Comparison of ENCODE assay signal across 28 cellular contexts in the genomic region with DNA sequence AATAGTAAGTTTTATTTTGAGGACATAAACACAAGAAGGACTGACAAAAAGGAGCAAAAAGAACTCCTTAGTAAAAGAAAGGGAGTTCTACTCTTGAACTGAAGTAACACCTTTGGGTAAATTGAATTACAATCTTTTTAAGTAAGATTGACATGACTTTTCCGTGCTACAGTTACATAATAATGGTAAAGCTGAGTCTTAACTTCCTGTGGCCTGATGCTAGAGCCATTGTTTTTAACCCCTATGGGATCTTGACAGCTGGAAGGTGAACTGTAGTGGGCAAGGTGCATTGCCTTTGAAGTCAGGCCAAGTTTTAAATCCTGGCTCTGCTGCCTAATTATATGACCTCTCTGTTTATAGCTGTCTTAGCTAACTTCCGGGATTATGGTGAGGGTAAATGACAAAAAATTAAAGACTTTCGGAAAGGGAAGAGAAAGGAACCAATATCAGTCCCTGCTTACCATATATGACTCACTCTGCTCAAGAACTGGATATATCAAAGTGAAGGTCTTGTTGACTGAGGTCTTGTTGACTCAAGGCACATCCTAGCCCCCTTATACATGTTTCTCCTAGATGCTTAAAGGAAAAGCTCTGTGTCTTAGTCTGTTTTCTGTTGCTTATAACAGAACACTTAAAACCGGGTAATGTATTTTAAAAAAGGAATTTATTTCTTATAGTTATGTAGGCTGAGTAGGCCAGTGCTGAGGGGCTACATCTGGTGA. TPM values are rescaled to one million over a fixed set of nuclear protein-coding genes. Genes with fewer than 3 reads are reported as not detected.
DNase-seq lines count a peak whose midpoint lies in the region; ATAC-seq and TF ChIP-seq lines count a peak whose summit lies in the region.
"Had no signal": no experiment of that assay in that cellular context is flagged by ENCODE, and none has a peak within 500 bp of the region (broad histone marks: within the 10 kb centered on the region; RNA-seq: fewer than 3 reads in every experiment).

No MANE protein-coding gene starts in this region.

- no peak for ATAC-seq in activated CD8-positive, alpha-beta T cell treated with anti-CD3 and anti-CD28 coated beads for 36 hours
- no peak for ATAC-seq in activated CD8-positive, alpha-beta T cell treated with anti-CD3 and anti-CD28 coated beads, Interleukin-2, amount 10 ng/mL, durations not matched to agents 7 days and 5 days
- ATAC-seq: A549; effector memory CD8-positive, alpha-beta T cell; gastroesophageal sphincter; left lobe of liver; natural killer cell treated with Interleukin-12 subunit alpha and Interleukin-12 subunit beta and Interleukin-15 and Interleukin-18, amount 100 ng/mL, for 72 hours; right cardiac atrium; SK-N-SH treated with all-trans-retinoic acid at 6 μM for 48 hours had no signal

- intact Hi-C loops in activated CD8-positive, alpha-beta T cell treated with anti-CD3 and anti-CD28 coated beads for 36 hours (cut with micrococcal nuclease): no loop called here

- peaks cover 8% of the 10 kb centered on the region in 2 experiments for H3K4me1 ChIP-seq in neutrophil (ENCODE audit: control insufficient read depth in 1 of 2, insufficient read depth in 1 of 2, low read depth in 1 of 2, low read length in 1 of 2)
- H3K4me1 ChIP-seq: A549, Caco-2, parathyroid adenoma had no signal

- peaks cover 5% of the 10 kb centered on the region for H3K36me3 ChIP-seq in neutrophil

- peaks cover 13% of the 10 kb centered on the region for H3K36me3 Mint-ChIP-seq in activated CD8-positive, alpha-beta T cell treated with anti-CD3 and anti-CD28 coated beads for 36 hours (ENCODE audit: low read depth)
- peaks cover 15% of the 10 kb centered on the region for H3K36me3 Mint-ChIP-seq in activated CD8-positive, alpha-beta T cell treated with anti-CD3 and anti-CD28 coated beads, Interleukin-2, amount 10 ng/mL, durations not matched to agents 7 days and 5 days (ENCODE audit: low read depth)
- peaks cover 3% of the 10 kb centered on the region for H3K36me3 Mint-ChIP-seq in endothelial cell (ENCODE audit: low read depth, unreplicated experiment)

- H3K27me3 ChIP-seq in neutrophil: no peaks in the 10 kb centered on the region
- H3K27me3 ChIP-seq: brain microvascular endothelial cell, gastroesophageal sphincter had no signal

- peak overlapping the region; percentile 4 for H3K27ac Mint-ChIP-seq in activated CD8-positive, alpha-beta T cell treated with anti-CD3 and anti-CD28 coated beads for 36 hours
- H3K27ac Mint-ChIP-seq in activated CD8-positive, alpha-beta T cell treated with anti-CD3 and anti-CD28 coated beads, Interleukin-2, amount 10 ng/mL, durations not matched to agents 7 days and 5 days: no peak overlapping the region
- peak overlapping the region; percentile 22 for H3K27ac Mint-ChIP-seq in endothelial cell (ENCODE audit: unreplicated experiment)
- H3K27ac Mint-ChIP-seq: activated naive CD8-positive, alpha-beta T cell treated with anti-CD3 and anti-CD28 coated beads, Interleukin-2, amount 10 ng/mL, durations not matched to agents 7 days and 5 days; mesothelial cell of epicardium; type B pancreatic cell had no signal

- H3K4me3 ChIP-seq in neutrophil (ENCODE audit: low read depth in 1 of 2, low read length in 1 of 2): no peak overlapping the region
- H3K4me3 ChIP-seq: A549, gastroesophageal sphincter had no signal

- peaks cover 1% of the 10 kb centered on the region for H3K9me3 Mint-ChIP-seq in activated CD8-positive, alpha-beta T cell treated with anti-CD3 and anti-CD28 coated beads for 36 hours
- H3K9me3 Mint-ChIP-seq in activated CD8-positive, alpha-beta T cell treated with anti-CD3 and anti-CD28 coated beads, Interleukin-2, amount 10 ng/mL, durations not matched to agents 7 days and 5 days (ENCODE audit: insufficient read depth): no peaks in the 10 kb centered on the region
- H3K9me3 Mint-ChIP-seq in endothelial cell (ENCODE audit: unreplicated experiment): no peaks in the 10 kb centered on the region
- H3K9me3 Mint-ChIP-seq: effector memory CD8-positive, alpha-beta T cell; natural killer cell treated with Interleukin-12 subunit alpha and Interleukin-12 subunit beta and Interleukin-15 and Interleukin-18, amount 100 ng/mL, for 72 hours; type B pancreatic cell had no signal

- no peak for DNase-seq in activated CD8-positive, alpha-beta T cell treated with anti-CD3 and anti-CD28 coated beads for 36 hours
- DNase-seq in activated CD8-positive, alpha-beta T cell treated with anti-CD3 and anti-CD28 coated beads, Interleukin-2, amount 10 ng/mL, durations not matched to agents 7 days and 5 days: no peak
- DNase-seq in NCI-H69 (lab: John Stamatoyannopoulos, UW) (peak; percentile 41), endothelial cell (ENCODE audit: low spot score) (no peak), cortex of kidney (lab: John Stamatoyannopoulos, UW) (no peak), GM19240 (ENCODE audit: insufficient read length, low spot score) (no peak), occipital lobe (lab: John Stamatoyannopoulos, UW) (no peak)
- DNase-seq: activated CD4-positive, CD25-positive, alpha-beta regulatory T cell; activated CD8-positive, alpha-beta memory T cell treated with anti-CD3 and anti-CD28 coated beads for 24 hours; activated naive CD8-positive, alpha-beta T cell treated with anti-CD3 and anti-CD28 coated beads, Interleukin-2, amount 10 ng/mL, durations not matched to agents 7 days and 5 days; activated T-cell treated with anti-CD3 and anti-CD28 coated beads, Interleukin-2, amount 50 U/mL, for 48 hours; brain microvascular endothelial cell; Caco-2; DMS79 treated with DMSO at 0.1 percent for 48 hours; effector memory CD8-positive, alpha-beta T cell; NCI-H1436; NCI-H2107; NCI-H510A; right cardiac atrium had no signal

- H3K27ac ChIP-seq in neutrophil: peak overlapping the region; percentile 7
- H3K27ac ChIP-seq: A549, brain microvascular endothelial cell, gastroesophageal sphincter, parathyroid adenoma had no signal

- no peak for TF ChIP-seq CTCF in activated CD8-positive, alpha-beta T cell treated with anti-CD3 and anti-CD28 coated beads for 36 hours (IDR thresholded peaks at IDR 0.05)
- TF ChIP-seq CTCF in endothelial cell (IDR thresholded peaks at IDR 0.05; ENCODE audit: unreplicated experiment) (no peak), neutrophil (IDR thresholded peaks at IDR 0.05) (no peak)

- CTCF ChIA-PET in activated CD8-positive, alpha-beta T cell treated with anti-CD3 and anti-CD28 coated beads for 36 hours (lab: Charles Lee): interaction anchor here (0.8 to 2.2 kb wide), 4 partner anchors 12 to 471 kb away, joined by 3 to 7 read pairs (median 4); a partner anchor contains a TSS
- CTCF ChIA-PET in activated CD8-positive, alpha-beta T cell treated with anti-CD3 and anti-CD28 coated beads, Interleukin-2, amount 10 ng/mL, durations not matched to agents 7 days and 5 days (lab: Charles Lee): interaction anchor here (1.6 kb wide), 1 partner anchor 11 kb away, joined by 8 read pairs; no protein-coding TSS in a partner anchor

- H3K4me1 Mint-ChIP-seq in activated CD8-positive, alpha-beta T cell treated with anti-CD3 and anti-CD28 coated beads for 36 hours (ENCODE audit: low read depth): peaks cover 23% of the 10 kb centered on the region
- H3K4me1 Mint-ChIP-seq in activated CD8-positive, alpha-beta T cell treated with anti-CD3 and anti-CD28 coated beads, Interleukin-2, amount 10 ng/mL, durations not matched to agents 7 days and 5 days (ENCODE audit: low read depth): peaks cover 6% of the 10 kb centered on the region
- H3K4me1 Mint-ChIP-seq in endothelial cell (ENCODE audit: unreplicated experiment): peaks cover 8% of the 10 kb centered on the region
- H3K4me1 Mint-ChIP-seq: mesothelial cell of epicardium had no signal

- POLR2A ChIA-PET in activated CD8-positive, alpha-beta T cell treated with anti-CD3 and anti-CD28 coated beads for 36 hours (lab: Charles Lee): no interaction called here
- POLR2A ChIA-PET in activated CD8-positive, alpha-beta T cell treated with anti-CD3 and anti-CD28 coated beads, Interleukin-2, amount 10 ng/mL, durations not matched to agents 7 days and 5 days (lab: Charles Lee): no interaction called here

- H3K4me3 Mint-ChIP-seq in activated CD8-positive, alpha-beta T cell treated with anti-CD3 and anti-CD28 coated beads for 36 hours: no peak overlapping the region
- no peak overlapping the region for H3K4me3 Mint-ChIP-seq in activated CD8-positive, alpha-beta T cell treated with anti-CD3 and anti-CD28 coated beads, Interleukin-2, amount 10 ng/mL, durations not matched to agents 7 days and 5 days
- H3K4me3 Mint-ChIP-seq in endothelial cell (ENCODE audit: unreplicated experiment): peak overlapping the region; percentile 7
- H3K4me3 Mint-ChIP-seq: activated naive CD8-positive, alpha-beta T cell treated with anti-CD3 and anti-CD28 coated beads, Interleukin-2, amount 10 ng/mL, durations not matched to agents 7 days and 5 days; effector memory CD8-positive, alpha-beta T cell; mesothelial cell of epicardium; natural killer cell treated with Interleukin-12 subunit alpha and Interleukin-12 subunit beta and Interleukin-15 and Interleukin-18, amount 100 ng/mL, for 72 hours; type B pancreatic cell had no signal

- H3K27me3 Mint-ChIP-seq in activated CD8-positive, alpha-beta T cell treated with anti-CD3 and anti-CD28 coated beads for 36 hours: no peaks in the 10 kb centered on the region
- H3K27me3 Mint-ChIP-seq in activated CD8-positive, alpha-beta T cell treated with anti-CD3 and anti-CD28 coated beads, Interleukin-2, amount 10 ng/mL, durations not matched to agents 7 days and 5 days (ENCODE audit: low read depth): no peaks in the 10 kb centered on the region
- H3K27me3 Mint-ChIP-seq in endothelial cell (ENCODE audit: unreplicated experiment): no peaks in the 10 kb centered on the region
- H3K27me3 Mint-ChIP-seq: activated naive CD8-positive, alpha-beta T cell treated with anti-CD3 and anti-CD28 coated beads, Interleukin-2, amount 10 ng/mL, durations not matched to agents 7 days and 5 days; effector memory CD8-positive, alpha-beta T cell; natural killer cell treated with Interleukin-12 subunit alpha and Interleukin-12 subunit beta and Interleukin-15 and Interleukin-18, amount 100 ng/mL, for 72 hours; type B pancreatic cell had no signal

- no peaks in the 10 kb centered on the region for H3K9me3 ChIP-seq in neutrophil
- H3K9me3 ChIP-seq: A549, gastroesophageal sphincter had no signal

RNA-seq across cellular contexts. Expression of a gene that starts 6.8 kb away (rescaled TPM):
- total RNA-seq in activated CD8-positive, alpha-beta T cell treated with anti-CD3 and anti-CD28 coated beads for 36 hours: 100 to 1,000 TPM in 1 of 2 experiments, 10 to 100 TPM in 1; 94.3 to 111 TPM
- 10 to 100 TPM; 68.9 to 78.9 TPM for total RNA-seq in activated CD8-positive, alpha-beta T cell treated with anti-CD3 and anti-CD28 coated beads, Interleukin-2, amount 10 ng/mL, durations not matched to agents 7 days and 5 days
- total RNA-seq in endothelial cell (ENCODE audit: unreplicated experiment): 160 TPM
- total RNA-seq in occipital lobe: 203 TPM
